Comparison of ENCODE assay signal across 8 cellular contexts in genomic region chr3:122055215-122055614, GRCh38. TPM values are rescaled to one million over a fixed set of nuclear protein-coding genes. Genes with fewer than 3 reads are reported as not detected.
A peak's percentile ranks its signal among the peaks of the same experiment; 100 is the strongest.
DNase-seq lines count a peak whose midpoint lies in the region; ATAC-seq and TF ChIP-seq lines count a peak whose summit lies in the region.
"Had no signal": no experiment of that assay in that cellular context is flagged by ENCODE, and none has a peak within 500 bp of the region (broad histone marks: within the 10 kb centered on the region; RNA-seq: fewer than 3 reads in every experiment).

A gene with protein sequence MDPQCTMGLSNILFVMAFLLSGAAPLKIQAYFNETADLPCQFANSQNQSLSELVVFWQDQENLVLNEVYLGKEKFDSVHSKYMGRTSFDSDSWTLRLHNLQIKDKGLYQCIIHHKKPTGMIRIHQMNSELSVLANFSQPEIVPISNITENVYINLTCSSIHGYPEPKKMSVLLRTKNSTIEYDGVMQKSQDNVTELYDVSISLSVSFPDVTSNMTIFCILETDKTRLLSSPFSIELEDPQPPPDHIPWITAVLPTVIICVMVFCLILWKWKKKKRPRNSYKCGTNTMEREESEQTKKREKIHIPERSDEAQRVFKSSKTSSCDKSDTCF (plus strand): TSS chr3:122055362. CDS start chr3:122055490, 128 bp downstream.

- H3K9me3 Mint-ChIP-seq in CD8-positive, alpha-beta T cell: no peaks in the 10 kb centered on the region

- H3K27me3 ChIP-seq in spleen (replicated peaks in 1 of 7): no peaks in the 10 kb centered on the region
- peaks cover 3% of the 10 kb centered on the region for H3K27me3 ChIP-seq in CD8-positive, alpha-beta T cell (ENCODE audit: insufficient read depth, low read length)

- no peaks in the 10 kb centered on the region for H3K36me3 Mint-ChIP-seq in CD8-positive, alpha-beta T cell

- peak; percentile 73 for ATAC-seq in GM19324 (IDR thresholded peaks at IDR 0.05; ENCODE audit: low FRiP score, unreplicated experiment)
- ATAC-seq in HG03025 (IDR thresholded peaks at IDR 0.05; ENCODE audit: low FRiP score, unreplicated experiment): peak; percentile 94
- no peak for ATAC-seq in CD8-positive, alpha-beta T cell

- peak within 1 kb of the TSS in 5 of 8 donors; percentile 5 to 68 (median 62) for H3K27ac ChIP-seq in spleen
- H3K27ac ChIP-seq in CD8-positive, alpha-beta T cell (ENCODE audit: low read depth, low read length): no peak within 1 kb of the TSS
- H3K27ac ChIP-seq: epithelial cell of prostate had no signal

- H3K27ac Mint-ChIP-seq in CD8-positive, alpha-beta T cell: no peak within 1 kb of the TSS

- H3K4me1 ChIP-seq in spleen: peaks cover 0 to 20% (median 4%) of the 10 kb centered on the region in 6 donors
- no peaks in the 10 kb centered on the region for H3K4me1 ChIP-seq in CD8-positive, alpha-beta T cell (ENCODE audit: insufficient read depth, low read length)

- H3K9me3 ChIP-seq in spleen: no peaks in the 10 kb centered on the region
- no peaks in the 10 kb centered on the region for H3K9me3 ChIP-seq in CD8-positive, alpha-beta T cell (ENCODE audit: low read length)

- peaks cover 28% of the 10 kb centered on the region for H3K27me3 Mint-ChIP-seq in CD8-positive, alpha-beta T cell (ENCODE audit: low read depth)

- intact Hi-C loops in spleen (cut with DNase I; ENCODE audit: low total_unique reads): no loop called here
- intact Hi-C loops in CD8-positive, alpha-beta T cell (cut with DNase I, micrococcal nuclease): no loop called here

- no peak for TF ChIP-seq CTCF in spleen (IDR thresholded peaks at IDR 0.05 in 8 of 11, conservative IDR thresholded peaks at IDR 0.05 in 3 of 11)
- no peak for TF ChIP-seq CTCF in CD8-positive, alpha-beta T cell (IDR thresholded peaks at IDR 0.05)

- H3K4me3 Mint-ChIP-seq in CD8-positive, alpha-beta T cell: no peak within 1 kb of the TSS

- DNase-seq in SKM-1 treated with dmso at 0.1 percent for 144 hours (lab: John Stamatoyannopoulos, UW; ENCODE audit: unreplicated experiment): peak; percentile 93
- DNase-seq in spleen: no peak
- DNase-seq in NCI-H774 (lab: John Stamatoyannopoulos, UW): no peak
- no peak for DNase-seq in activated CD4-positive, alpha-beta T cell treated with anti-CD3 and anti-CD28 coated beads, Interleukin-2, amount 50 U/mL, for 4 hours
- DNase-seq in CD8-positive, alpha-beta T cell: no peak

- peak in 2 of 3 donors; percentile 45 to 57 for TF ChIP-seq POLR2A in spleen (IDR thresholded peaks at IDR 0.05)

- WGBS in spleen, 5 donors: 10 to 29% (median 20%) methylated on average over 3 of the region's 3 CpGs

- no peaks in the 10 kb centered on the region for H3K4me1 Mint-ChIP-seq in CD8-positive, alpha-beta T cell (ENCODE audit: low read depth)

- H3K4me3 ChIP-seq in spleen: peak within 1 kb of the TSS in 5 of 8 donors; percentile 1 to 63 (median 21)
- no peak within 1 kb of the TSS for H3K4me3 ChIP-seq in CD8-positive, alpha-beta T cell (ENCODE audit: low read depth, low read length)

- CTCF ChIA-PET in CD8-positive, alpha-beta T cell (lab: Charles Lee): no interaction called here

- POLR2A ChIA-PET in CD8-positive, alpha-beta T cell (lab: Charles Lee): no interaction called here

- H3K36me3 ChIP-seq in spleen: no peaks in the 10 kb centered on the region
- H3K36me3 ChIP-seq in CD8-positive, alpha-beta T cell (ENCODE audit: insufficient read depth, low read length): no peaks in the 10 kb centered on the region

RNA-seq across cellular contexts. Expression of the gene that starts here (rescaled TPM):
- total RNA-seq in spleen: 10 to 100 TPM; 19.5 to 41.8 (median 30.6) TPM
- 10 to 100 TPM in 2 of 3 donors, 1 to 10 TPM in 1; 9.8 to 13.7 (median 10.4) TPM for polyA plus RNA-seq in spleen
- not detected for total RNA-seq in CD8-positive, alpha-beta T cell

Comparison
In these comparisons a context has a peak if more than half of its experiments do, and no peak if none do; other contexts are left out.
1. RNA of the gene that starts here (total RNA-seq): 19.5 to 41.8 TPM in spleen; not detected in CD8-positive, alpha-beta T cell; every median in the first group is over 10 times any median in the second.